Comparison of ENCODE assay signal across 7 cellular contexts in the genomic region with DNA sequence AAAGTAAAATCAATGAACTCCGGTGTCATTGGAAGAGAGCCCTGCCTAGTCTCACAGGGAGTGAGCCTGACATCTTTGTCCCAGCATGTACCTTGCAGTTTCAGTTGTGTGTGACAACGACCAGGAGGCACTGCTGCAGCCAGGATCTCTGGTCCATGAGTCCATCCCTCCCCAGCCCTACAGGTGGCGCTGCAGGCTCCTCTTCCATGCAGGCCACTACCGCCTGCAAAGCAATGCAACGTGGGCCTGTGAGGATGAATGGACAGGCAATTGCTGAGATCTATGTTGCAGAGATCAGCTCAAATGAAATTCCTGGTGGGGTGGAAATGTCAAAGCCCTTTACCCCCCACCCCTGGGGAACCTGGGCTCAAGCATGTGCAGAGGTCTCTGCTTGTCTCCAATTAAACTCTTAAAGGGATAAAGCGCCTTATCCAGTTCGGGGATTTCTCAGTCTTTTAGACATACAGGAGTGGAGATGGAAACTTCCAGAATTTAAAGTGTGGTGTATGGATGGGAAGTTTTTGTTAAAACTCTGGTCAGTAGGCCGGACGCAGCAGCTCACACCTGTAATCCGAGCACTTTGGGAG.
DNase-seq lines count a peak whose midpoint lies in the region; ATAC-seq and TF ChIP-seq lines count a peak whose summit lies in the region.

No MANE protein-coding gene starts in this region.

- in situ Hi-C loops in GM13976 (cut with MboI; ENCODE audit: low sequenced_read_pairs, unreplicated experiment) = no loop called here

- ATAC-seq in HG02973 (IDR thresholded peaks at IDR 0.05; ENCODE audit: unreplicated experiment) = peak; percentile 57

- DNase-seq in GM13976 (ENCODE audit: low spot score) (peak; percentile 89), NCI-H2196 treated with DMSO at 0.1 percent for 48 hours (lab: John Stamatoyannopoulos, UW; ENCODE audit: unreplicated experiment) (peak; percentile 4), caudate nucleus (lab: John Stamatoyannopoulos, UW) (peak in 57 of 61 donors; percentile 15 to 81 (median 56)), kidney glomerular epithelial cell (lab: John Stamatoyannopoulos, UW) (peak; percentile 78)
- peak; percentile 53 for DNase-seq in activated CD4-positive, CD25-positive, alpha-beta regulatory T cell treated with anti-CD3 and anti-CD28 coated beads, Interleukin-2, amount 50 U/mL, for 16 hours (ENCODE audit: low read depth, low spot score)
- DNase-seq in stimulated activated CD4-positive, alpha-beta T cell treated with anti-CD3 and anti-CD28 coated beads, Interleukin-4, amount 100 ng/mL, for 1 hour = peak; percentile 79

- no peak overlapping the region for H3K27ac ChIP-seq in caudate nucleus (ENCODE audit: low read depth, low read length)

- TF ChIP-seq CTCF in GM13976 (IDR thresholded peaks at IDR 0.05; ENCODE audit: borderline replicate concordance, control extremely low read depth, extremely low read depth, insufficient read depth, missing control alignments) = peak; percentile 83

Comparison
In these comparisons a context has a peak if more than half of its experiments do, and no peak if none do; other contexts are left out.
1. DNase-seq: peak in every context shown above with its lines; median percentile 89 in GM13976; 79 in stimulated activated CD4-positive, alpha-beta T cell treated with anti-CD3 and anti-CD28 coated beads, Interleukin-4, amount 100 ng/mL, for 1 hour; 78 in kidney glomerular epithelial cell; 56 in caudate nucleus; 53 in activated CD4-positive, CD25-positive, alpha-beta regulatory T cell treated with anti-CD3 and anti-CD28 coated beads, Interleukin-2, amount 50 U/mL, for 16 hours; 4 in NCI-H2196 treated with DMSO at 0.1 percent for 48 hours.